1 cellular context compared by ENCODE assay signal in genomic region chr11:134226806-134227325, GRCh38.
TF ChIP-seq lines count a peak whose summit lies in the region.

No MANE protein-coding gene starts in this region.

TF ChIP-seq in WTC11, 78 proteins besides CTCF, POLR2A, EP300 and RAD21 (continued from another document):
- TF ChIP-seq, protein P1, sequence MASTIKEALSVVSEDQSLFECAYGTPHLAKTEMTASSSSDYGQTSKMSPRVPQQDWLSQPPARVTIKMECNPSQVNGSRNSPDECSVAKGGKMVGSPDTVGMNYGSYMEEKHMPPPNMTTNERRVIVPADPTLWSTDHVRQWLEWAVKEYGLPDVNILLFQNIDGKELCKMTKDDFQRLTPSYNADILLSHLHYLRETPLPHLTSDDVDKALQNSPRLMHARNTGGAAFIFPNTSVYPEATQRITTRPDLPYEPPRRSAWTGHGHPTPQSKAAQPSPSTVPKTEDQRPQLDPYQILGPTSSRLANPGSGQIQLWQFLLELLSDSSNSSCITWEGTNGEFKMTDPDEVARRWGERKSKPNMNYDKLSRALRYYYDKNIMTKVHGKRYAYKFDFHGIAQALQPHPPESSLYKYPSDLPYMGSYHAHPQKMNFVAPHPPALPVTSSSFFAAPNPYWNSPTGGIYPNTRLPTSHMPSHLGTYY (CRISPR knock-in tag; IDR thresholded peaks at IDR 0.05), result no peak
- TF ChIP-seq ZNF121 (CRISPR knock-in tag; IDR thresholded peaks at IDR 0.05), result no peak
